ENCODE assay signal across 26 cellular contexts in genomic region chr2:179946810-179947485, GRCh38.
"Had no signal": no experiment of that assay in that cellular context is flagged by ENCODE, and none has a peak within 500 bp of the region (broad histone marks: within the 10 kb centered on the region; RNA-seq: fewer than 3 reads in every experiment).

No MANE protein-coding gene starts in this region.

- H3K27me3 Mint-ChIP-seq: activated CD4-positive, alpha-beta T cell treated with anti-CD3 and anti-CD28 coated beads, Interleukin-2, amount 10 ng/mL, durations not matched to agents 7 days and 5 days; activated CD8-positive, alpha-beta memory T cell treated with anti-CD3 and anti-CD28 coated beads, Interleukin-2, amount 10 ng/mL, durations not matched to agents 7 days and 5 days; activated CD8-positive, alpha-beta T cell treated with anti-CD3 and anti-CD28 coated beads for 36 hours; dendritic cell treated with granulocyte-macrophage colony-stimulating factor and Interleukin-4, amounts not matched to agents 40 ng/mL and 50 ng/mL, for 4 days; natural killer cell treated with Interleukin-12 subunit alpha and Interleukin-12 subunit beta and Interleukin-15 and Interleukin-18, amount 100 ng/mL, for 72 hours had no signal

- DNase-seq: activated CD4-positive, alpha-beta T cell treated with anti-CD3 and anti-CD28 coated beads, Interleukin-2, amount 10 ng/mL, durations not matched to agents 7 days and 5 days; activated CD4-positive, CD25-positive, alpha-beta regulatory T cell treated with anti-CD3 and anti-CD28 coated beads, Interleukin-2, amount 50 U/mL, for 72 hours; activated CD8-positive, alpha-beta memory T cell treated with anti-CD3 and anti-CD28 coated beads, Interleukin-2, amount 10 ng/mL, durations not matched to agents 7 days and 5 days; activated CD8-positive, alpha-beta T cell treated with anti-CD3 and anti-CD28 coated beads for 36 hours; activated gamma-delta T cell; activated naive CD4-positive, alpha-beta T cell treated with anti-CD3 and anti-CD28 coated beads, Interleukin-2, amount 50 U/mL, for 16 hours; activated T-cell treated with anti-CD3 and anti-CD28 coated beads for 4 hours; anterior cingulate cortex; body of pancreas; effector CD4-positive, alpha-beta T cell; erythroblast; foreskin keratinocyte; left ventricle myocardium superior; mammary epithelial cell; ovary; spleen; stimulated activated CD4-positive, alpha-beta T cell treated with anti-CD3 and anti-CD28 coated beads, Interleukin-4, amount 100 ng/mL, for 1 hour; stimulated activated naive CD4-positive, alpha-beta T cell; upper lobe of left lung had no signal

- H3K4me1 ChIP-seq: foreskin keratinocyte, prostate gland, spleen, upper lobe of left lung had no signal

- H3K27ac Mint-ChIP-seq: activated CD4-positive, alpha-beta T cell treated with anti-CD3 and anti-CD28 coated beads, Interleukin-2, amount 10 ng/mL, durations not matched to agents 7 days and 5 days; activated CD8-positive, alpha-beta memory T cell treated with anti-CD3 and anti-CD28 coated beads, Interleukin-2, amount 10 ng/mL, durations not matched to agents 7 days and 5 days; activated CD8-positive, alpha-beta T cell treated with anti-CD3 and anti-CD28 coated beads for 36 hours; dendritic cell treated with granulocyte-macrophage colony-stimulating factor and Interleukin-4, amounts not matched to agents 40 ng/mL and 50 ng/mL, for 4 days; mesothelial cell of epicardium; natural killer cell treated with Interleukin-12 subunit alpha and Interleukin-12 subunit beta and Interleukin-15 and Interleukin-18, amount 100 ng/mL, for 72 hours had no signal

- H3K27ac ChIP-seq: body of pancreas, cardiac muscle cell, foreskin keratinocyte, ovary, prostate gland, spleen, upper lobe of left lung, VCaP had no signal

- H3K27me3 ChIP-seq: body of pancreas, cardiac muscle cell, foreskin keratinocyte, ovary, spleen, upper lobe of left lung had no signal

- H3K9me3 ChIP-seq: body of pancreas, ovary, prostate gland, spleen, upper lobe of left lung had no signal

- H3K9me3 Mint-ChIP-seq: activated CD4-positive, alpha-beta T cell treated with anti-CD3 and anti-CD28 coated beads, Interleukin-2, amount 10 ng/mL, durations not matched to agents 7 days and 5 days; activated CD8-positive, alpha-beta T cell treated with anti-CD3 and anti-CD28 coated beads for 36 hours; dendritic cell treated with granulocyte-macrophage colony-stimulating factor and Interleukin-4, amounts not matched to agents 40 ng/mL and 50 ng/mL, for 4 days; mesothelial cell of epicardium; natural killer cell treated with Interleukin-12 subunit alpha and Interleukin-12 subunit beta and Interleukin-15 and Interleukin-18, amount 100 ng/mL, for 72 hours had no signal

- H3K4me3 Mint-ChIP-seq: activated CD4-positive, alpha-beta T cell treated with anti-CD3 and anti-CD28 coated beads, Interleukin-2, amount 10 ng/mL, durations not matched to agents 7 days and 5 days; activated CD8-positive, alpha-beta memory T cell treated with anti-CD3 and anti-CD28 coated beads, Interleukin-2, amount 10 ng/mL, durations not matched to agents 7 days and 5 days; activated CD8-positive, alpha-beta T cell treated with anti-CD3 and anti-CD28 coated beads for 36 hours; dendritic cell treated with granulocyte-macrophage colony-stimulating factor and Interleukin-4, amounts not matched to agents 40 ng/mL and 50 ng/mL, for 4 days; mesothelial cell of epicardium; natural killer cell treated with Interleukin-12 subunit alpha and Interleukin-12 subunit beta and Interleukin-15 and Interleukin-18, amount 100 ng/mL, for 72 hours had no signal

- H3K36me3 ChIP-seq: prostate gland had no signal

- H3K4me3 ChIP-seq: body of pancreas, cardiac muscle cell, ovary, prostate gland, spleen, upper lobe of left lung had no signal

- ATAC-seq: activated CD8-positive, alpha-beta memory T cell treated with anti-CD3 and anti-CD28 coated beads, Interleukin-2, amount 10 ng/mL, durations not matched to agents 7 days and 5 days; activated CD8-positive, alpha-beta T cell treated with anti-CD3 and anti-CD28 coated beads for 36 hours; body of pancreas; foreskin keratinocyte; left ventricle myocardium superior; natural killer cell treated with Interleukin-12 subunit alpha and Interleukin-12 subunit beta and Interleukin-15 and Interleukin-18, amount 100 ng/mL, for 72 hours had no signal

- H3K4me1 Mint-ChIP-seq: activated CD4-positive, alpha-beta T cell treated with anti-CD3 and anti-CD28 coated beads, Interleukin-2, amount 10 ng/mL, durations not matched to agents 7 days and 5 days; activated CD8-positive, alpha-beta memory T cell treated with anti-CD3 and anti-CD28 coated beads, Interleukin-2, amount 10 ng/mL, durations not matched to agents 7 days and 5 days had no signal

- FAIRE-seq: endometrium had no signal
